In genomic region chr20:17571153-17571527, GRCh38 we compare ENCODE assay signal across 8 cellular contexts. TPM values are rescaled to one million over a fixed set of nuclear protein-coding genes. Genes with fewer than 3 reads are reported as not detected.
A peak's percentile ranks its signal among the peaks of the same experiment; 100 is the strongest.
DNase-seq lines count a peak whose midpoint lies in the region; ATAC-seq and TF ChIP-seq lines count a peak whose summit lies in the region.

No MANE protein-coding gene starts in this region.

- TF ChIP-seq CTCF in GM13976 (IDR thresholded peaks at IDR 0.05; ENCODE audit: borderline replicate concordance, control extremely low read depth, extremely low read depth, insufficient read depth, missing control alignments) = no peak
- no peak for TF ChIP-seq CTCF in breast epithelium (IDR thresholded peaks at IDR 0.05)

- peaks cover 0 to 18% of the 10 kb centered on the region in 2 donors for H3K4me1 ChIP-seq in breast epithelium
- H3K4me1 ChIP-seq in mucosa of rectum (ENCODE audit: control insufficient read depth in 2 of 2, insufficient read depth in 2 of 2, low read length in 2 of 2) = peaks cover 31 to 43% of the 10 kb centered on the region in 2 donors

- H3K9me3 ChIP-seq in breast epithelium (no peaks in the 10 kb centered on the region), mucosa of rectum (ENCODE audit: control insufficient read depth in 2 of 2, low read length in 2 of 2) (no peaks in the 10 kb centered on the region)

- in situ Hi-C loops in GM13976 (cut with MboI; ENCODE audit: low sequenced_read_pairs, unreplicated experiment) = no loop called here

- H3K27ac ChIP-seq in breast epithelium (peak overlapping the region; percentile 100), mucosa of rectum (ENCODE audit: low read depth in 2 of 2, low read length in 2 of 2) (peak overlapping the region; percentile 97 to 98)

- H3K36me3 ChIP-seq in breast epithelium (no peaks in the 10 kb centered on the region), mucosa of rectum (ENCODE audit: control insufficient read depth in 2 of 2, insufficient read depth in 2 of 2, low read length in 2 of 2) (no peaks in the 10 kb centered on the region)

- TF ChIP-seq POLR2A in breast epithelium (IDR thresholded peaks at IDR 0.05) = no peak

- ATAC-seq in HG03571 (IDR thresholded peaks at IDR 0.05; ENCODE audit: unreplicated experiment) = no peak

- intact Hi-C loops in breast epithelium (cut with DNase I; ENCODE audit: low total_unique reads) = no loop called here

- H3K9ac ChIP-seq in mucosa of rectum (ENCODE audit: low read depth in 1 of 2, low read length in 2 of 2) = peak overlapping the region; percentile 86 to 99

- H3K4me3 ChIP-seq in Jurkat, Clone E6-1 (ENCODE audit: low read length) = peak overlapping the region; percentile 68
- H3K4me3 ChIP-seq in breast epithelium = peak overlapping the region; percentile 88 to 100 (median 95)
- peak overlapping the region; percentile 92 for H3K4me3 ChIP-seq in mucosa of rectum (ENCODE audit: low read length in 2 of 2)

- H3K27me3 ChIP-seq in breast epithelium = no peaks in the 10 kb centered on the region
- no peaks in the 10 kb centered on the region for H3K27me3 ChIP-seq in mucosa of rectum (ENCODE audit: control insufficient read depth in 2 of 2, insufficient read depth in 2 of 2, low read length in 2 of 2)

- DNase-seq in GM13976 (ENCODE audit: low spot score) (peak; percentile 54), breast epithelium (ENCODE audit: low spot score in 2 of 2) (no peak), AG08396 (ENCODE audit: low spot score) (no peak), DMS153 (lab: John Stamatoyannopoulos, UW) (no peak), NCI-H1436 treated with DMSO at 0.1 percent for 48 hours (lab: John Stamatoyannopoulos, UW) (no peak)
- DNase-seq in Jurkat, Clone E6-1 (ENCODE audit: low read depth, low spot score) = no peak

RNA-seq across cellular contexts. Expression of gene DSTN, which starts 1.3 kb away (rescaled TPM):
- 116 TPM for polyA plus RNA-seq in Jurkat, Clone E6-1 (2012; ENCODE audit: insufficient read depth, insufficient read length)
- 100 to 1,000 TPM; 180 to 384 (median 272) TPM for total RNA-seq in breast epithelium

RNA-seq across cellular contexts. Expression of gene BFSP1, which starts 40.0 kb away (rescaled TPM):
- polyA plus RNA-seq in Jurkat, Clone E6-1 (2012; ENCODE audit: insufficient read depth, insufficient read length) = 1.8 TPM
- total RNA-seq in breast epithelium = 1 to 10 TPM in 2 of 3 donors, under 1 TPM in 1; 0.80 to 2.8 (median 1.6) TPM
